Comparison of ENCODE assay signal across 17 cellular contexts in the genomic region with DNA sequence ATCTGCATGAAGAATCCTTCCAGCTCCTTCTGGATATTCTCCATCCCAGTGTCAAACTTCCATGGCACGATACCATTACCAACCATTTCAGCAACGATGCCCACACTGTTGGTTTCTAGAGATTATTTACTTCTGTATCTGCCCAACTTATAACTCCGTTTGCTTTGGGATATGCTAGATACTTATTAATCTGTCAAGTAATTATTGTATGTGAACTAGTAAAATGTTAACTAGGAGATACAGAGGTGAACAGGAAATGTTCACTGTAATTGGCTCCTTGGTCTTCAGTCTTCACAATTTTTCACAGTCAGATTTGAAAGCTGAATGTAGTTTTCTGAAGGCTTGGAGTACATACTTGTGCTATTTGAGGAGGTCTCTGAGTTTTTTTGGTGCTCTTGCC.
DNase-seq lines count a peak whose midpoint lies in the region; ATAC-seq and TF ChIP-seq lines count a peak whose summit lies in the region.
"Had no signal": no experiment of that assay in that cellular context is flagged by ENCODE, and none has a peak within 500 bp of the region (broad histone marks: within the 10 kb centered on the region; RNA-seq: fewer than 3 reads in every experiment).

No MANE protein-coding gene starts in this region.

- no peak overlapping the region for H4K91ac ChIP-seq in H9 (ENCODE audit: insufficient read length, low read depth, low read length)

- no peak overlapping the region for H2BK5ac ChIP-seq in H9 (ENCODE audit: insufficient read length, low read length)

- H3K4me1 Mint-ChIP-seq in Calu3 (ENCODE audit: low read depth, unreplicated experiment), result peaks cover 21% of the 10 kb centered on the region
- peaks cover 52% of the 10 kb centered on the region for H3K4me1 Mint-ChIP-seq in activated B cell treated with CpG ODN at 0.5 μM for 24 hours
- H3K4me1 Mint-ChIP-seq in H9, result peaks cover 10 to 16% of the 10 kb centered on the region in 2 experiments

- H2BK12ac ChIP-seq in H9 (ENCODE audit: insufficient read length, low read depth, low read length), result no peak overlapping the region

- no peak overlapping the region for H3K4me3 ChIP-seq in mucosa of descending colon
- H3K4me3 ChIP-seq: lower lobe of right lung, PC-9, uterus had no signal

- WGBS in H9 (ENCODE audit: extremely low coverage, insufficient read length, low lambda C conversion rate), result no CpG with 5 or more reads among the region's 3 CpGs

- no peak overlapping the region for H2BK20ac ChIP-seq in H9 (ENCODE audit: low read depth, low read length, poor library complexity, severe bottlenecking)

- H3K56ac ChIP-seq in H9 (ENCODE audit: insufficient read length, low read depth, low read length), result no peak overlapping the region

- CTCF ChIA-PET in Calu3 (lab: Charles Lee) (interaction anchor here (0.6 to 1.2 kb wide), 2 partner anchors 9 to 52 kb away, joined by 3 to 8 read pairs; no protein-coding TSS in a partner anchor), activated B cell treated with CpG ODN at 0.5 μM for 24 hours (lab: Charles Lee) (no interaction called here)

- POLR2A ChIA-PET in activated B cell treated with CpG ODN at 0.5 μM for 24 hours (lab: Charles Lee), result no interaction called here

- no peak overlapping the region for H3K23ac ChIP-seq in H9 (ENCODE audit: insufficient read length, low read depth, low read length)

- no peak overlapping the region for H3K4ac ChIP-seq in H9 (ENCODE audit: low read depth, low read length)

- no peak overlapping the region for H3K18ac ChIP-seq in H9 (ENCODE audit: insufficient read length, low read depth, low read length)

- H3K4me2 ChIP-seq in H9 (ENCODE audit: insufficient read depth, insufficient read length, low read length), result no peak overlapping the region
- H3K4me2 ChIP-seq: PC-9 had no signal

- ATAC-seq in HG02759 (IDR thresholded peaks at IDR 0.05; ENCODE audit: unreplicated experiment) (peak; percentile 46), activated B cell treated with CpG ODN at 0.5 μM for 24 hours (ENCODE audit: low read depth) (peak; percentile 28), mucosa of descending colon (peak; percentile 73), GM18502 (IDR thresholded peaks at IDR 0.05; ENCODE audit: poor library complexity, unreplicated experiment) (no peak)
- ATAC-seq: HCT116; lower lobe of right lung; natural killer cell treated with Interleukin-12 subunit alpha and Interleukin-12 subunit beta and Interleukin-15 and Interleukin-18, amount 100 ng/mL, for 72 hours had no signal

- H3K27ac ChIP-seq in H9 (ENCODE audit: insufficient read length, low read depth, low read length), result no peak overlapping the region
- H3K27ac ChIP-seq: lower lobe of right lung, PC-9, uterus had no signal

- H4K8ac ChIP-seq in H9 (replicated peaks; ENCODE audit: insufficient read length, low read depth, low read length), result no peak overlapping the region

- H3K23me2 ChIP-seq in H9 (ENCODE audit: insufficient read length, low read depth, low read length, poor library complexity, severe bottlenecking), result no peaks in the 10 kb centered on the region

- H2AFZ ChIP-seq in H9 (ENCODE audit: low read length), result no peak overlapping the region
- H2AFZ ChIP-seq: PC-9 had no signal

- H3K36me3 Mint-ChIP-seq in Calu3 (ENCODE audit: insufficient read depth, unreplicated experiment), result peaks cover 8% of the 10 kb centered on the region
- no peaks in the 10 kb centered on the region for H3K36me3 Mint-ChIP-seq in activated B cell treated with CpG ODN at 0.5 μM for 24 hours (ENCODE audit: low read depth)
- H3K36me3 Mint-ChIP-seq in H9 (ENCODE audit: insufficient read depth in 1 of 3, low read depth in 3 of 3), result peaks cover 11 to 58% (median 28%) of the 10 kb centered on the region in 3 experiments
- H3K36me3 Mint-ChIP-seq: natural killer cell treated with Interleukin-12 subunit alpha and Interleukin-12 subunit beta and Interleukin-15 and Interleukin-18, amount 100 ng/mL, for 72 hours had no signal

- no peak overlapping the region for H4K5ac ChIP-seq in H9 (ENCODE audit: insufficient read length, low read depth, low read length)

- H3K27ac Mint-ChIP-seq in Calu3 (ENCODE audit: unreplicated experiment) (peak overlapping the region; percentile 89), activated B cell treated with CpG ODN at 0.5 μM for 24 hours (no peak overlapping the region), H9 (peak overlapping the region in 1 of 3 experiments; percentile 62; a peak in 2 of 7 replicates)
- H3K27ac Mint-ChIP-seq: natural killer cell treated with Interleukin-12 subunit alpha and Interleukin-12 subunit beta and Interleukin-15 and Interleukin-18, amount 100 ng/mL, for 72 hours had no signal

- no peaks in the 10 kb centered on the region for H3K27me3 Mint-ChIP-seq in Calu3 (ENCODE audit: unreplicated experiment)
- no peaks in the 10 kb centered on the region for H3K27me3 Mint-ChIP-seq in activated B cell treated with CpG ODN at 0.5 μM for 24 hours
- H3K27me3 Mint-ChIP-seq in H9 (ENCODE audit: low read depth), result no peaks in the 10 kb centered on the region

- H3K36me3 ChIP-seq in mucosa of descending colon (ENCODE audit: low read depth), result no peaks in the 10 kb centered on the region
- H3K36me3 ChIP-seq: lower lobe of right lung, uterus had no signal

- peaks cover 1% of the 10 kb centered on the region; the same call in 1 of the 2 replicates for H3K79me2 ChIP-seq in H9 (ENCODE audit: insufficient read depth, low read length)

- intact Hi-C loops in Calu3 (cut with micrococcal nuclease; ENCODE audit: unreplicated experiment) (loop anchor here (5.0 kb wide), 1 partner anchor 53 kb away; no protein-coding TSS in a partner anchor), activated B cell treated with CpG ODN at 0.5 μM for 24 hours (cut with micrococcal nuclease) (no loop called here), mucosa of descending colon (cut with DNase I, micrococcal nuclease) (no loop called here)

- H3K4me3 Mint-ChIP-seq in Calu3 (ENCODE audit: low read depth, unreplicated experiment) (peak overlapping the region; percentile 44), activated B cell treated with CpG ODN at 0.5 μM for 24 hours (peak overlapping the region; percentile 2), H9 (no peak overlapping the region)
- H3K4me3 Mint-ChIP-seq: natural killer cell treated with Interleukin-12 subunit alpha and Interleukin-12 subunit beta and Interleukin-15 and Interleukin-18, amount 100 ng/mL, for 72 hours had no signal

- H3K9me3 Mint-ChIP-seq in Calu3 (ENCODE audit: low read depth, unreplicated experiment) (peaks cover 2% of the 10 kb centered on the region), activated B cell treated with CpG ODN at 0.5 μM for 24 hours (no peaks in the 10 kb centered on the region), H9 (no peaks in the 10 kb centered on the region)
- H3K9me3 Mint-ChIP-seq: natural killer cell treated with Interleukin-12 subunit alpha and Interleukin-12 subunit beta and Interleukin-15 and Interleukin-18, amount 100 ng/mL, for 72 hours had no signal

- no peaks in the 10 kb centered on the region for H3K4me1 ChIP-seq in mucosa of descending colon (ENCODE audit: low read depth)
- no peaks in the 10 kb centered on the region; the same call in 1 of the 2 replicates for H3K4me1 ChIP-seq in H9 (ENCODE audit: insufficient read depth, low read length)
- H3K4me1 ChIP-seq: uterus had no signal

- H2BK15ac ChIP-seq in H9 (ENCODE audit: low read depth, low read length), result no peak overlapping the region

- no peak overlapping the region for H3T11ph ChIP-seq in H9 (ENCODE audit: low read length)

- no peak overlapping the region for H2AK5ac ChIP-seq in H9 (ENCODE audit: insufficient read length, low read length)

- H2BK120ac ChIP-seq in H9 (ENCODE audit: low read depth, low read length, poor library complexity, severe bottlenecking), result no peak overlapping the region

- no peaks in the 10 kb centered on the region for H4K20me1 ChIP-seq in H9 (ENCODE audit: control insufficient read depth, insufficient read depth, insufficient read length)

- H3K14ac ChIP-seq in H9 (ENCODE audit: insufficient read depth, low read length), result no peak overlapping the region

- no peak for TF ChIP-seq CTCF in Calu3 (IDR thresholded peaks at IDR 0.05; ENCODE audit: unreplicated experiment)
- no peak for TF ChIP-seq CTCF in activated B cell treated with CpG ODN at 0.5 μM for 24 hours (IDR thresholded peaks at IDR 0.05)
- no peak for TF ChIP-seq CTCF in mucosa of descending colon (IDR thresholded peaks at IDR 0.05)
- no peak for TF ChIP-seq CTCF in H9 (conservative IDR thresholded peaks at IDR 0.05)

- BruUV-seq in Calu3 (replicated peaks; lab: Mats Ljungman, UMichigan), result no TSS peak

- no peaks in the 10 kb centered on the region for H3K9me3 ChIP-seq in mucosa of descending colon
- no peaks in the 10 kb centered on the region for H3K9me3 ChIP-seq in H9 (ENCODE audit: control insufficient read depth, low read depth, low read length)
- H3K9me3 ChIP-seq: lower lobe of right lung, uterus had no signal

- no peak for DNase-seq in Calu3
- no peak for DNase-seq in activated B cell treated with CpG ODN at 0.5 μM for 24 hours
- no peak for DNase-seq in mucosa of descending colon
- no peak for DNase-seq in activated CD4-positive, alpha-beta T cell treated with anti-CD3 and anti-CD28 coated beads, Interleukin-2, amount 50 U/mL, for 48 hours
- no peak for DNase-seq in NCI-H226
- no peak for DNase-seq in H9
- DNase-seq: cerebellar nuclear complex, KG1, lower lobe of right lung, NCI-H1105 treated with DMSO at 0.1 percent for 48 hours, NCI-H345, PC-9, uterus had no signal

- no peak overlapping the region for H3K9ac ChIP-seq in H9 (ENCODE audit: extremely low read depth, insufficient read length, low read length)

- H3K27me3 ChIP-seq in H9 (ENCODE audit: insufficient read depth, low read length), result no peaks in the 10 kb centered on the region
- H3K27me3 ChIP-seq: uterus had no signal

- H3K79me1 ChIP-seq in H9 (ENCODE audit: insufficient read depth, low read depth, low read length, poor library complexity, severe bottlenecking), result peaks cover 8% of the 10 kb centered on the region

Comparison
In these comparisons a context has a peak if more than half of its experiments do, and no peak if none do; other contexts are left out.
1. H3K4me3 Mint-ChIP-seq: peak in Calu3 (single experiment) and activated B cell treated with CpG ODN at 0.5 μM for 24 hours (single experiment); none in H9 (0 of 2).